27 cellular contexts compared by ENCODE assay signal in genomic region chr4:42610941-42611340, GRCh38. TPM values are rescaled to one million over a fixed set of nuclear protein-coding genes. Genes with fewer than 3 reads are reported as not detected.
"Had no signal": no experiment of that assay in that cellular context is flagged by ENCODE, and none has a peak within 500 bp of the region (broad histone marks: within the 10 kb centered on the region; RNA-seq: fewer than 3 reads in every experiment).

No MANE protein-coding gene starts in this region.

- H3K27ac Mint-ChIP-seq: activated CD8-positive, alpha-beta T cell treated with anti-CD3 and anti-CD28 coated beads, Interleukin-2, amount 10 ng/mL, durations not matched to agents 7 days and 5 days; activated naive CD4-positive, alpha-beta T cell treated with anti-CD3 and anti-CD28 coated beads, Interleukin-2, amount 50 U/mL, for 24 hours; activated T-helper 1 cell treated with anti-CD3 and anti-CD28 coated beads, Interleukin-12 subunit alpha, Interleukin-12 subunit beta, Interleukin-2, Interleukin-4 antibody, amounts not matched to agents 30 ng/mL and 10 ng/mL and 1 ng/mL, durations not matched to agents 14 hours and 24 hours and 36 hours; neural progenitor cell had no signal

- H3K9me3 ChIP-seq: ascending aorta, lower lobe of right lung, sigmoid colon, testis, vagina had no signal

- H3K27me3 Mint-ChIP-seq: activated naive CD4-positive, alpha-beta T cell treated with anti-CD3 and anti-CD28 coated beads, Interleukin-2, amount 50 U/mL, for 24 hours; naive thymus-derived CD8-positive, alpha-beta T cell had no signal

- H3K4me3 ChIP-seq: ascending aorta, lower lobe of right lung, neural progenitor cell, sigmoid colon, smooth muscle cell, testis, vagina had no signal

- H3K9ac ChIP-seq: neural progenitor cell had no signal

- FAIRE-seq: islet of Langerhans had no signal

- H3K9me3 Mint-ChIP-seq: activated naive CD4-positive, alpha-beta T cell treated with anti-CD3 and anti-CD28 coated beads, Interleukin-2, amount 50 U/mL, for 24 hours; activated T-helper 1 cell treated with anti-CD3 and anti-CD28 coated beads, Interleukin-12 subunit alpha, Interleukin-12 subunit beta, Interleukin-2, Interleukin-4 antibody, amounts not matched to agents 30 ng/mL and 10 ng/mL and 1 ng/mL, durations not matched to agents 14 hours and 24 hours and 36 hours; naive thymus-derived CD8-positive, alpha-beta T cell had no signal

- DNase-seq: activated CD4-positive, alpha-beta T cell treated with anti-CD3 and anti-CD28 coated beads, Interleukin-2, amount 50 U/mL, for 1 hour; activated CD4-positive, CD25-positive, alpha-beta regulatory T cell treated with anti-CD3 and anti-CD28 coated beads, Interleukin-2, amount 50 U/mL, for 72 hours; activated CD8-positive, alpha-beta T cell treated with anti-CD3 and anti-CD28 coated beads, Interleukin-2, amount 10 ng/mL, durations not matched to agents 7 days and 5 days; activated gamma-delta T cell; brain microvascular endothelial cell; central memory CD4-positive, alpha-beta T cell; dermis blood vessel endothelial cell; effector CD8-positive, alpha-beta T cell; foreskin keratinocyte; hippocampal formation; lower lobe of right lung; naive thymus-derived CD8-positive, alpha-beta T cell; posterior cingulate gyrus; sigmoid colon; stimulated activated CD4-positive, alpha-beta T cell treated with anti-CD3 and anti-CD28 coated beads, Interleukin-15, amount 100 ng/mL, for 24 hours; stimulated activated CD8-positive, alpha-beta memory T cell treated with anti-CD3 and anti-CD28 coated beads, Interleukin-4, amount 100 ng/mL, for 48 hours; stimulated activated naive CD4-positive, alpha-beta T cell; testis; trophoblast cell had no signal

- ATAC-seq: activated CD8-positive, alpha-beta T cell treated with anti-CD3 and anti-CD28 coated beads, Interleukin-2, amount 10 ng/mL, durations not matched to agents 7 days and 5 days; foreskin keratinocyte; lower lobe of right lung; naive thymus-derived CD8-positive, alpha-beta T cell had no signal

- H3K27ac ChIP-seq: ascending aorta, brain microvascular endothelial cell, foreskin keratinocyte, lower lobe of right lung, neural progenitor cell, sigmoid colon, testis, vagina, VCaP had no signal

- H3K4me3 Mint-ChIP-seq: activated CD8-positive, alpha-beta T cell treated with anti-CD3 and anti-CD28 coated beads, Interleukin-2, amount 10 ng/mL, durations not matched to agents 7 days and 5 days; activated naive CD4-positive, alpha-beta T cell treated with anti-CD3 and anti-CD28 coated beads, Interleukin-2, amount 50 U/mL, for 24 hours; activated T-helper 1 cell treated with anti-CD3 and anti-CD28 coated beads, Interleukin-12 subunit alpha, Interleukin-12 subunit beta, Interleukin-2, Interleukin-4 antibody, amounts not matched to agents 30 ng/mL and 10 ng/mL and 1 ng/mL, durations not matched to agents 14 hours and 24 hours and 36 hours; naive thymus-derived CD8-positive, alpha-beta T cell; neural progenitor cell had no signal

- H3K36me3 ChIP-seq: ascending aorta, brain microvascular endothelial cell, neural progenitor cell, sigmoid colon, vagina had no signal

- H3K4me1 ChIP-seq: ascending aorta, foreskin keratinocyte, lower lobe of right lung, neural progenitor cell, sigmoid colon, testis, vagina had no signal

- H3K27me3 ChIP-seq: ascending aorta, brain microvascular endothelial cell, foreskin keratinocyte, neural progenitor cell, sigmoid colon, testis, vagina had no signal

RNA-seq across cellular contexts. Expression of gene ATP8A1, which starts 46.0 kb away (rescaled TPM):
- polyA plus RNA-seq: smooth muscle cell had no signal
